1 cellular context compared by ENCODE assay signal in genomic region chr4:73734405-73735070, GRCh38.
TF ChIP-seq lines count a peak whose summit lies in the region.

No MANE protein-coding gene starts in this region.

TF ChIP-seq in IMR-90, 13 proteins besides CTCF, POLR2A, EP300 and RAD21 (continued from another document):
- TF ChIP-seq, protein P1, sequence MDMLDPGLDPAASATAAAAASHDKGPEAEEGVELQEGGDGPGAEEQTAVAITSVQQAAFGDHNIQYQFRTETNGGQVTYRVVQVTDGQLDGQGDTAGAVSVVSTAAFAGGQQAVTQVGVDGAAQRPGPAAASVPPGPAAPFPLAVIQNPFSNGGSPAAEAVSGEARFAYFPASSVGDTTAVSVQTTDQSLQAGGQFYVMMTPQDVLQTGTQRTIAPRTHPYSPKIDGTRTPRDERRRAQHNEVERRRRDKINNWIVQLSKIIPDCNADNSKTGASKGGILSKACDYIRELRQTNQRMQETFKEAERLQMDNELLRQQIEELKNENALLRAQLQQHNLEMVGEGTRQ (IDR thresholded peaks at IDR 0.05; ENCODE audit: low read depth, low read length) = no peak
- no peak for TF ChIP-seq RCOR1 (IDR thresholded peaks at IDR 0.05; ENCODE audit: insufficient replicate concordance, low read length)
- TF ChIP-seq MAFK (IDR thresholded peaks at IDR 0.05; ENCODE audit: low read depth, low read length) = no peak
- no peak for TF ChIP-seq FOS (IDR thresholded peaks at IDR 0.05; ENCODE audit: low read depth, low read length)
- no peak for TF ChIP-seq ELK1 (IDR thresholded peaks at IDR 0.05; ENCODE audit: borderline replicate concordance, low read depth, low read length)
- TF ChIP-seq NFE2L2 (IDR thresholded peaks at IDR 0.05; ENCODE audit: low read depth, low read length) = no peak
- no peak for TF ChIP-seq MAZ (IDR thresholded peaks at IDR 0.05; ENCODE audit: borderline replicate concordance, low read depth, low read length)
TF ChIP-seq in IMR-90: peak in this region for 0.
